ENCODE assay signal across 3 cellular contexts in genomic region chr3:135840436-135840835, GRCh38.
"Had no signal": no experiment of that assay in that cellular context is flagged by ENCODE, and none has a peak within 500 bp of the region (broad histone marks: within the 10 kb centered on the region; RNA-seq: fewer than 3 reads in every experiment).

No MANE protein-coding gene starts in this region.

- H3K4me3 ChIP-seq: GM12878 had no signal

- DNase-seq: GDM1, GF-D8 had no signal

- ATAC-seq: GM12878 had no signal
